ENCODE assay signal across 18 cellular contexts in the genomic region with DNA sequence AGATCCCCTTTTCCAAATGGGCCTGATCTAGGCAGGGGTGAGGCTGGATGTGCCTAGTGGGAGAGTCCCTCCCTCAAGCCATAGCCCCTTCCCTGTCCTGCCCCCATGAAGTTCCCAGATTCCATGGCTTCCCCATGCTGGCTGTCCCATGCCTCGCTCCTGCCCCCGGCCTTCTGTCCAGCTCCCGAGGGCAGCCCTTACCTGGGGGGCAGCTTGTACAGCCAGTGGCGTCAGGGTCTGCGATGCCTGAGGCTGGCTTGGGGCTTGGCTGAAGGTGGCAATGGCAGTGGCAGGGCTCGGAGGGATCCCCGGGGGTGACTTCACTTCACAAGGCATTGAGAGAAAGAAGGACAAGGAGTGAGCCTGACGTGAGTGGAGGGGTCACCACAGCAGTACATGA. TPM values are rescaled to one million over a fixed set of nuclear protein-coding genes. Genes with fewer than 3 reads are reported as not detected.
DNase-seq lines count a peak whose midpoint lies in the region; ATAC-seq, FAIRE-seq and TF ChIP-seq lines count a peak whose summit lies in the region.
"Had no signal": no experiment of that assay in that cellular context is flagged by ENCODE, and none has a peak within 500 bp of the region (broad histone marks: within the 10 kb centered on the region; RNA-seq: fewer than 3 reads in every experiment).

No MANE protein-coding gene starts in this region.

- H2BK120ac ChIP-seq in neuronal stem cell (ENCODE audit: low read depth, low read length) = no peak overlapping the region

- H3K18ac ChIP-seq in neuronal stem cell (ENCODE audit: low read length) = peak overlapping the region; percentile 11

- peaks cover 14% of the 10 kb centered on the region for H3K4me1 Mint-ChIP-seq in activated T-cell treated with anti-CD3 and anti-CD28 coated beads, Interleukin-2, amount 50 U/mL, for 24 hours (ENCODE audit: low read depth)
- H3K4me1 Mint-ChIP-seq in activated naive CD8-positive, alpha-beta T cell treated with anti-CD3 and anti-CD28 coated beads for 36 hours = peaks cover 6% of the 10 kb centered on the region
- H3K4me1 Mint-ChIP-seq: B cell, IgD-negative memory B cell had no signal

- H3K27ac ChIP-seq in HepG2 (ENCODE audit: extremely low read length, insufficient read depth, low read length) (no peak overlapping the region), neuronal stem cell (replicated peaks; ENCODE audit: low read length) (no peak overlapping the region)
- H3K27ac ChIP-seq: BLaER1 treated with 17β-estradiol and CSF1 and Interleukin-3, amounts not matched to agents 10 nM and 100 nM; GM23248 had no signal

- H2BK15ac ChIP-seq in neuronal stem cell (ENCODE audit: low read length) = no peak overlapping the region

- H3K4me1 ChIP-seq in HepG2 (ENCODE audit: insufficient read depth, low read length) (peaks cover 43% of the 10 kb centered on the region), neuronal stem cell (ENCODE audit: control insufficient read depth in 2 of 2, insufficient read depth in 1 of 2, low read depth in 1 of 2, low read length in 2 of 2) (peaks cover 0 to 3% of the 10 kb centered on the region in 2 donors)

- POLR2A ChIA-PET in HepG2 (lab: Yijun Ruan, JAX) = interaction anchor here (0.8 to 1.7 kb wide), 2 partner anchors 19 to 28 kb away, joined by 4 to 5 read pairs; a partner anchor contains a TSS

- no peak overlapping the region for H2BK5ac ChIP-seq in neuronal stem cell (ENCODE audit: low read length)

- TF ChIP-seq POLR2A in HepG2 (IDR thresholded peaks at IDR 0.05; ENCODE audit: insufficient read depth in 1 of 2, low read depth in 2 of 2, low read length in 2 of 2) = no peak

- no peaks in the 10 kb centered on the region for H4K20me1 ChIP-seq in HepG2 (ENCODE audit: insufficient read depth, low read length)

- no peak overlapping the region for H3K14ac ChIP-seq in neuronal stem cell (ENCODE audit: low read length)

- no peak for FAIRE-seq in HepG2 (lab: Jason Lieb, UNC)
- FAIRE-seq: HTR-8/SVneo had no signal

- 56% methylated on average over 8 of the region's 8 CpGs for WGBS in HepG2 (ENCODE audit: low lambda C conversion rate)
- WGBS in neuronal stem cell (ENCODE audit: extremely low coverage in 2 of 2, insufficient read length in 2 of 2, insufficient replicate concordance in 1 of 2), 2 donors = no CpG with 5 or more reads among the region's 8 CpGs

- intact Hi-C loops in HepG2 (cut with micrococcal nuclease; ENCODE audit: unreplicated experiment) = no loop called here

- no peaks in the 10 kb centered on the region for H3K79me1 ChIP-seq in neuronal stem cell (ENCODE audit: low read depth, low read length)

- H3K9ac ChIP-seq in HepG2 (ENCODE audit: insufficient read depth, low read depth, low read length) (no peak overlapping the region), neuronal stem cell (ENCODE audit: low read depth, low read length, poor library complexity) (peak overlapping the region; percentile 24)
- H3K9ac ChIP-seq: BLaER1 treated with 17β-estradiol and CSF1 and Interleukin-3, amounts not matched to agents 10 nM and 100 nM; GM23248 had no signal

- DNase-seq in activated T-cell treated with anti-CD3 and anti-CD28 coated beads, Interleukin-2, amount 50 U/mL, for 24 hours = no peak
- DNase-seq in activated T-cell treated with anti-CD3 and anti-CD28 coated beads for 4 hours (no peak), HepG2 (ENCODE audit: low spot score) (no peak), neuronal stem cell (ENCODE audit: low spot score) (no peak), NCI-H2227 (lab: John Stamatoyannopoulos, UW; ENCODE audit: unreplicated experiment) (no peak), NCI-H1930 (lab: John Stamatoyannopoulos, UW) (no peak)
- no peak for DNase-seq in activated naive CD8-positive, alpha-beta T cell treated with anti-CD3 and anti-CD28 coated beads for 36 hours
- DNase-seq: Calu3; CD8-positive, alpha-beta T cell; DMS79 treated with DMSO at 0.1 percent for 48 hours; GF-D8; GM23248; HFFc6 had no signal

- no peaks in the 10 kb centered on the region for H3K79me2 ChIP-seq in HepG2 (ENCODE audit: insufficient read depth, low read length)

- CTCF ChIA-PET in HepG2 (lab: Yijun Ruan, JAX; ENCODE audit: low intra/inter-chr PET ratio, low total read pairs) = no interaction called here

- peak overlapping the region; percentile 68 for H4K8ac ChIP-seq in neuronal stem cell (ENCODE audit: low read depth, low read length)

- H3K9me3 ChIP-seq in HepG2 (ENCODE audit: low read length) (no peaks in the 10 kb centered on the region), neuronal stem cell (replicated peaks in 1 of 2; ENCODE audit: control insufficient read depth in 2 of 2, insufficient read depth in 1 of 2, low read depth in 1 of 2, low read length in 2 of 2) (peaks cover 0 to 2% of the 10 kb centered on the region in 2 donors)
- H3K9me3 ChIP-seq: BLaER1 treated with 17β-estradiol and CSF1 and Interleukin-3, amounts not matched to agents 10 nM and 100 nM had no signal

- no TSS peak for BruUV-seq in HepG2 (replicated peaks; lab: Mats Ljungman, UMichigan)

- H3K9me3 Mint-ChIP-seq in activated T-cell treated with anti-CD3 and anti-CD28 coated beads, Interleukin-2, amount 50 U/mL, for 24 hours = no peaks in the 10 kb centered on the region
- no peaks in the 10 kb centered on the region for H3K9me3 Mint-ChIP-seq in activated naive CD8-positive, alpha-beta T cell treated with anti-CD3 and anti-CD28 coated beads for 36 hours
- H3K9me3 Mint-ChIP-seq: CD8-positive, alpha-beta T cell; HFFc6; IgD-negative memory B cell had no signal

- H2BK12ac ChIP-seq in neuronal stem cell (ENCODE audit: low read length) = no peak overlapping the region

- no peak overlapping the region for H3K23ac ChIP-seq in neuronal stem cell (ENCODE audit: low read depth, low read length, poor library complexity)

- H3K36me3 ChIP-seq in HepG2 (replicated peaks in 1 of 2; ENCODE audit: control insufficient read depth in 1 of 2, insufficient read depth in 2 of 2, low read length in 2 of 2) (no peaks in the 10 kb centered on the region), neuronal stem cell (replicated peaks in 1 of 2; ENCODE audit: control insufficient read depth in 2 of 2, insufficient read depth in 2 of 2, low read length in 2 of 2) (no peaks in the 10 kb centered on the region)
- H3K36me3 ChIP-seq: BLaER1 treated with 17β-estradiol and CSF1 and Interleukin-3, amounts not matched to agents 10 nM and 100 nM had no signal

- no peak for ATAC-seq in HepG2
- ATAC-seq: CD8-positive, alpha-beta T cell; HCT116 had no signal

- no peak for TF ChIP-seq CTCF in HepG2 (CRISPR knock-in tag; IDR thresholded peaks at IDR 0.05)

- no peak overlapping the region for H2AK5ac ChIP-seq in neuronal stem cell (ENCODE audit: low read depth, low read length)

- no peak for TF ChIP-seq EP300 in HepG2 (IDR thresholded peaks at IDR 0.05; ENCODE audit: low read depth in 2 of 2, low read length in 2 of 2)
- no peak for TF ChIP-seq EP300 in HepG2 (CRISPR knock-in tag; IDR thresholded peaks at IDR 0.05; ENCODE audit: borderline replicate concordance)

- in situ Hi-C loops in HepG2 (cut with HindIII; ENCODE audit: extremely low pct_ligation_motif_present, low pct_unique_long_range_greater_than_20kb) = no loop called here

- H2AFZ ChIP-seq in HepG2 (ENCODE audit: low read length) (no peak overlapping the region), neuronal stem cell (ENCODE audit: low read length) (no peak overlapping the region)
- H2AFZ ChIP-seq: GM23248 had no signal

- H4K91ac ChIP-seq in neuronal stem cell (ENCODE audit: low read depth, low read length, poor library complexity) = no peak overlapping the region

- no peak for TF ChIP-seq RAD21 in HepG2 (CRISPR knock-in tag; IDR thresholded peaks at IDR 0.05)

- H3K4ac ChIP-seq in neuronal stem cell (ENCODE audit: low read length) = no peak overlapping the region

- peak overlapping the region; percentile 40 for H3K27ac Mint-ChIP-seq in activated T-cell treated with anti-CD3 and anti-CD28 coated beads, Interleukin-2, amount 50 U/mL, for 24 hours
- H3K27ac Mint-ChIP-seq in activated naive CD8-positive, alpha-beta T cell treated with anti-CD3 and anti-CD28 coated beads for 36 hours = no peak overlapping the region
- H3K27ac Mint-ChIP-seq: B cell; CD8-positive, alpha-beta T cell; HFFc6 had no signal

- H3K36me3 Mint-ChIP-seq in activated T-cell treated with anti-CD3 and anti-CD28 coated beads, Interleukin-2, amount 50 U/mL, for 24 hours (ENCODE audit: low read depth) = peaks cover 2% of the 10 kb centered on the region
- no peaks in the 10 kb centered on the region for H3K36me3 Mint-ChIP-seq in activated naive CD8-positive, alpha-beta T cell treated with anti-CD3 and anti-CD28 coated beads for 36 hours
- H3K36me3 Mint-ChIP-seq: IgD-negative memory B cell had no signal

- no peaks in the 10 kb centered on the region for H3K27me3 Mint-ChIP-seq in activated T-cell treated with anti-CD3 and anti-CD28 coated beads, Interleukin-2, amount 50 U/mL, for 24 hours
- H3K27me3 Mint-ChIP-seq in activated naive CD8-positive, alpha-beta T cell treated with anti-CD3 and anti-CD28 coated beads for 36 hours = no peaks in the 10 kb centered on the region
- H3K27me3 Mint-ChIP-seq: B cell, IgD-negative memory B cell had no signal

- H3K4me3 Mint-ChIP-seq in activated T-cell treated with anti-CD3 and anti-CD28 coated beads, Interleukin-2, amount 50 U/mL, for 24 hours = no peak overlapping the region
- H3K4me3 Mint-ChIP-seq in activated naive CD8-positive, alpha-beta T cell treated with anti-CD3 and anti-CD28 coated beads for 36 hours = no peak overlapping the region
- H3K4me3 Mint-ChIP-seq: B cell; CD8-positive, alpha-beta T cell; HFFc6; IgD-negative memory B cell had no signal

- peak overlapping the region; percentile 77 for H3K4me2 ChIP-seq in HepG2 (ENCODE audit: low read depth, low read length)
- H3K4me2 ChIP-seq in neuronal stem cell (ENCODE audit: insufficient read depth, low read length, poor library complexity, severe bottlenecking) = no peak overlapping the region

- H3K4me3 ChIP-seq in HepG2 (replicated peaks in 1 of 3; ENCODE audit: insufficient read depth in 1 of 3, low read depth in 2 of 3, low read length in 3 of 3) (no peak overlapping the region), neuronal stem cell (ENCODE audit: low read length in 2 of 2) (no peak overlapping the region)
- H3K4me3 ChIP-seq: BLaER1 treated with 17β-estradiol and CSF1 and Interleukin-3, amounts not matched to agents 10 nM and 100 nM; GM23248 had no signal

- H3K27me3 ChIP-seq in HepG2 (ENCODE audit: control insufficient read depth in 1 of 2, insufficient read depth in 2 of 2, low read length in 2 of 2) (peaks cover 0 to 4% of the 10 kb centered on the region in 2 experiments; a peak in 1 of 5 replicates), neuronal stem cell (ENCODE audit: control insufficient read depth in 3 of 3, insufficient read depth in 3 of 3, low read depth in 1 of 3, low read length in 3 of 3) (no peaks in the 10 kb centered on the region)
- H3K27me3 ChIP-seq: BLaER1 treated with 17β-estradiol and CSF1 and Interleukin-3, amounts not matched to agents 10 nM and 100 nM had no signal

RNA-seq across cellular contexts. Expression of a gene that starts 18.3 kb away (rescaled TPM):
- 0.41 and 0.51 TPM in 2 replicates for total RNA-seq in HepG2 (2016; rRNA removed; fragmentation: Illumina TruSeq; extraction: Trizol)
- 0.10 TPM in 1 of 2 replicates, not detected in the other for total RNA-seq in HepG2 (2016; cell fraction: cytosol; rRNA removed; fragmentation: Illumina TruSeq; extraction: Trizol; ENCODE audit: low read depth)
- 0.63 TPM in 1 of 2 replicates, not detected in the other for total RNA-seq in HepG2 (2016; cell fraction: insoluble cytoplasmic fraction; rRNA removed; fragmentation: Illumina TruSeq; extraction: Trizol)
- total RNA-seq in HepG2 (2016; cell fraction: membrane; rRNA removed; fragmentation: Illumina TruSeq; extraction: Trizol) = 0.45 and 0.59 TPM in 2 replicates
- 0.34 and 0.47 TPM in 2 replicates for total RNA-seq in HepG2 (2016; cell fraction: nucleus; rRNA removed; fragmentation: Illumina TruSeq; extraction: Trizol)
- 0.48 and 1.4 TPM in 2 replicates for polyA plus RNA-seq in HepG2 (2011; rRNA removed)
- polyA plus RNA-seq in HepG2 (2011; cell fraction: cytosol; rRNA removed) = 0.23 and 0.44 TPM in 2 replicates
- 1.5 and 1.8 TPM in 2 replicates for polyA plus RNA-seq in HepG2 (2011; cell fraction: nucleus; rRNA removed)
- 0.42 and 0.75 TPM in 2 replicates for polyA plus RNA-seq in HepG2 (2012)
- polyA plus RNA-seq in HepG2 (2016; cell fraction: cytosol; fragmentation: Illumina TruSeq; extraction: Trizol; ENCODE audit: low read depth) = 0.07 and 0.41 TPM in 2 replicates
- polyA plus RNA-seq in HepG2 (2016; cell fraction: insoluble cytoplasmic fraction; fragmentation: Illumina TruSeq; extraction: Trizol; ENCODE audit: low read depth) = 0.44 and 0.77 TPM in 2 replicates
- 0.98 and 1.3 TPM in 2 replicates for polyA plus RNA-seq in HepG2 (2016; cell fraction: membrane; fragmentation: Illumina TruSeq; extraction: Trizol; ENCODE audit: low read depth)
- 0.45 and 1.2 TPM in 2 replicates for polyA plus RNA-seq in HepG2 (2016; cell fraction: nucleus; fragmentation: Illumina TruSeq; extraction: Trizol; ENCODE audit: insufficient read depth, low read depth)
- polyA minus RNA-seq in HepG2 (2011; rRNA and poly(A)+ RNA removed; ENCODE audit: low replicate concordance) = 0.22 and 7.6 TPM in 2 replicates
- not detected in 2 replicates for polyA minus RNA-seq in HepG2 (2011; cell fraction: cytosol; rRNA and poly(A)+ RNA removed)
- polyA minus RNA-seq in HepG2 (2011; cell fraction: nucleus; rRNA and poly(A)+ RNA removed) = 0.52 and 1.5 TPM in 2 replicates
- polyA plus RNA-seq in neuronal stem cell (2013, experiment 1 of 2) = 3.0 TPM
- 2.9 TPM for polyA plus RNA-seq in neuronal stem cell (2013, experiment 2 of 2)
- total RNA-seq in activated naive CD8-positive, alpha-beta T cell treated with anti-CD3 and anti-CD28 coated beads for 36 hours = 1 to 10 TPM; 6.5 to 6.9 TPM

RNA-seq across cellular contexts. Expression of a gene that starts 26.6 kb away (rescaled TPM):
- 10.0 and 17.4 TPM in 2 replicates for total RNA-seq in HepG2 (2016; rRNA removed; fragmentation: Illumina TruSeq; extraction: Trizol)
- 3.0 and 4.3 TPM in 2 replicates for total RNA-seq in HepG2 (2016; cell fraction: cytosol; rRNA removed; fragmentation: Illumina TruSeq; extraction: Trizol; ENCODE audit: low read depth)
- total RNA-seq in HepG2 (2016; cell fraction: insoluble cytoplasmic fraction; rRNA removed; fragmentation: Illumina TruSeq; extraction: Trizol) = 9.8 and 15.5 TPM in 2 replicates
- 5.3 and 5.4 TPM in 2 replicates for total RNA-seq in HepG2 (2016; cell fraction: membrane; rRNA removed; fragmentation: Illumina TruSeq; extraction: Trizol)
- total RNA-seq in HepG2 (2016; cell fraction: nucleus; rRNA removed; fragmentation: Illumina TruSeq; extraction: Trizol) = 8.8 and 11.1 TPM in 2 replicates
- 5.7 and 7.6 TPM in 2 replicates for polyA plus RNA-seq in HepG2 (2011; rRNA removed)
- polyA plus RNA-seq in HepG2 (2011; cell fraction: cytosol; rRNA removed) = 3.4 and 5.0 TPM in 2 replicates
- 3.2 and 4.1 TPM in 2 replicates for polyA plus RNA-seq in HepG2 (2011; cell fraction: nucleus; rRNA removed)
- polyA plus RNA-seq in HepG2 (2012) = 9.7 and 12.0 TPM in 2 replicates
- 1.1 and 1.2 TPM in 2 replicates for polyA plus RNA-seq in HepG2 (2016; cell fraction: cytosol; fragmentation: Illumina TruSeq; extraction: Trizol; ENCODE audit: low read depth)
- 27.1 and 28.3 TPM in 2 replicates for polyA plus RNA-seq in HepG2 (2016; cell fraction: insoluble cytoplasmic fraction; fragmentation: Illumina TruSeq; extraction: Trizol; ENCODE audit: low read depth)
- 5.2 and 5.6 TPM in 2 replicates for polyA plus RNA-seq in HepG2 (2016; cell fraction: membrane; fragmentation: Illumina TruSeq; extraction: Trizol; ENCODE audit: low read depth)
- 17.1 and 17.2 TPM in 2 replicates for polyA plus RNA-seq in HepG2 (2016; cell fraction: nucleus; fragmentation: Illumina TruSeq; extraction: Trizol; ENCODE audit: insufficient read depth, low read depth)
- polyA minus RNA-seq in HepG2 (2011; rRNA and poly(A)+ RNA removed; ENCODE audit: low replicate concordance) = 3.8 and 10.5 TPM in 2 replicates
- polyA minus RNA-seq in HepG2 (2011; cell fraction: cytosol; rRNA and poly(A)+ RNA removed) = 4.2 and 4.7 TPM in 2 replicates
- 7.3 and 8.1 TPM in 2 replicates for polyA minus RNA-seq in HepG2 (2011; cell fraction: nucleus; rRNA and poly(A)+ RNA removed)
- polyA plus RNA-seq in neuronal stem cell (2013, experiment 1 of 2) = 28.5 TPM
- 29.8 TPM for polyA plus RNA-seq in neuronal stem cell (2013, experiment 2 of 2)
- total RNA-seq in activated naive CD8-positive, alpha-beta T cell treated with anti-CD3 and anti-CD28 coated beads for 36 hours = 10 to 100 TPM; 32.3 to 33.4 TPM

RNA-seq across cellular contexts. Expression of a gene that starts 39.1 kb away (rescaled TPM):
- 64.5 and 84.2 TPM in 2 replicates for total RNA-seq in HepG2 (2016; rRNA removed; fragmentation: Illumina TruSeq; extraction: Trizol)
- 15.2 and 15.6 TPM in 2 replicates for total RNA-seq in HepG2 (2016; cell fraction: cytosol; rRNA removed; fragmentation: Illumina TruSeq; extraction: Trizol; ENCODE audit: low read depth)
- total RNA-seq in HepG2 (2016; cell fraction: insoluble cytoplasmic fraction; rRNA removed; fragmentation: Illumina TruSeq; extraction: Trizol) = 65.9 and 90.3 TPM in 2 replicates
- 34.3 and 38.1 TPM in 2 replicates for total RNA-seq in HepG2 (2016; cell fraction: membrane; rRNA removed; fragmentation: Illumina TruSeq; extraction: Trizol)
- total RNA-seq in HepG2 (2016; cell fraction: nucleus; rRNA removed; fragmentation: Illumina TruSeq; extraction: Trizol) = 34.2 and 36.6 TPM in 2 replicates
- polyA plus RNA-seq in HepG2 (2011; rRNA removed) = 222 and 258 TPM in 2 replicates
- 182 and 210 TPM in 2 replicates for polyA plus RNA-seq in HepG2 (2011; cell fraction: cytosol; rRNA removed)
- 87.4 and 88.0 TPM in 2 replicates for polyA plus RNA-seq in HepG2 (2011; cell fraction: nucleus; rRNA removed)
- 76.2 and 108 TPM in 2 replicates for polyA plus RNA-seq in HepG2 (2012)
- 19.8 and 24.2 TPM in 2 replicates for polyA plus RNA-seq in HepG2 (2016; cell fraction: cytosol; fragmentation: Illumina TruSeq; extraction: Trizol; ENCODE audit: low read depth)
- polyA plus RNA-seq in HepG2 (2016; cell fraction: insoluble cytoplasmic fraction; fragmentation: Illumina TruSeq; extraction: Trizol; ENCODE audit: low read depth) = 145 and 157 TPM in 2 replicates
- polyA plus RNA-seq in HepG2 (2016; cell fraction: membrane; fragmentation: Illumina TruSeq; extraction: Trizol; ENCODE audit: low read depth) = 33.9 and 34.4 TPM in 2 replicates
- 65.7 and 66.4 TPM in 2 replicates for polyA plus RNA-seq in HepG2 (2016; cell fraction: nucleus; fragmentation: Illumina TruSeq; extraction: Trizol; ENCODE audit: insufficient read depth, low read depth)
- 262 and 758 TPM in 2 replicates for polyA minus RNA-seq in HepG2 (2011; rRNA and poly(A)+ RNA removed; ENCODE audit: low replicate concordance)
- 51.4 and 56.4 TPM in 2 replicates for polyA minus RNA-seq in HepG2 (2011; cell fraction: cytosol; rRNA and poly(A)+ RNA removed)
- 56.5 and 81.8 TPM in 2 replicates for polyA minus RNA-seq in HepG2 (2011; cell fraction: nucleus; rRNA and poly(A)+ RNA removed)
- polyA plus RNA-seq in neuronal stem cell (2013, experiment 1 of 2) = 102 TPM
- 103 TPM for polyA plus RNA-seq in neuronal stem cell (2013, experiment 2 of 2)
- 10 to 100 TPM; 94.2 to 95.4 TPM for total RNA-seq in activated naive CD8-positive, alpha-beta T cell treated with anti-CD3 and anti-CD28 coated beads for 36 hours
